Comparison of ENCODE assay signal across 20 cellular contexts in genomic region chr20:51587145-51587544, GRCh38. TPM values are rescaled to one million over a fixed set of nuclear protein-coding genes. Genes with fewer than 3 reads are reported as not detected.
DNase-seq lines count a peak whose midpoint lies in the region; ATAC-seq, FAIRE-seq and TF ChIP-seq lines count a peak whose summit lies in the region.
"Had no signal": no experiment of that assay in that cellular context is flagged by ENCODE, and none has a peak within 500 bp of the region (broad histone marks: within the 10 kb centered on the region; RNA-seq: fewer than 3 reads in every experiment).

No MANE protein-coding gene starts in this region.

- no peaks in the 10 kb centered on the region for H4K20me1 ChIP-seq in HepG2 (ENCODE audit: insufficient read depth, low read length)
- no peaks in the 10 kb centered on the region for H4K20me1 ChIP-seq in K562 (replicated peaks; ENCODE audit: control insufficient read depth, insufficient read depth, low read length)

- CTCF ChIA-PET in HepG2 (lab: Yijun Ruan, JAX; ENCODE audit: low intra/inter-chr PET ratio, low total read pairs): no interaction called here
- CTCF ChIA-PET in K562 (lab: Yijun Ruan, JAX; ENCODE audit: low intra/inter-chr PET ratio): no interaction called here

- H3K27me3 ChIP-seq in HepG2 (ENCODE audit: control insufficient read depth in 1 of 2, insufficient read depth in 2 of 2, low read length in 2 of 2) (0 out of 5 replicates have a peak, but pooled peaks cover 0 to 11% of the 10 kb centered on the region in 2 experiments), right lobe of liver (no peaks in the 10 kb centered on the region), K562 (ENCODE audit: control insufficient read depth in 2 of 2, insufficient read depth in 2 of 2, low read length in 2 of 2) (no peaks in the 10 kb centered on the region)

- 63% methylated on average over 4 of the region's 4 CpGs for WGBS in HepG2 (ENCODE audit: low lambda C conversion rate)
- 91% methylated on average over 4 of the region's 4 CpGs for WGBS in right lobe of liver (ENCODE audit: insufficient coverage, low coverage, low lambda C conversion rate, missing lambda C conversion rate)
- WGBS in K562 (ENCODE audit: insufficient coverage, low coverage, missing lambda C conversion rate): 53% methylated on average over 4 of the region's 4 CpGs

- H2AFZ ChIP-seq in HepG2 (ENCODE audit: low read length) (no peak overlapping the region), K562 (ENCODE audit: low read depth, low read length) (no peak overlapping the region)
- H2AFZ ChIP-seq: GM23248 had no signal

- H3K4me2 ChIP-seq in HepG2 (ENCODE audit: low read depth, low read length) (no peak overlapping the region), K562 (ENCODE audit: insufficient read depth, low read length) (no peak overlapping the region)
- H3K4me2 ChIP-seq: A549 had no signal

- no peaks in the 10 kb centered on the region for H3K79me2 ChIP-seq in HepG2 (ENCODE audit: insufficient read depth, low read length)
- no peaks in the 10 kb centered on the region for H3K79me2 ChIP-seq in K562 (ENCODE audit: control insufficient read depth, insufficient read depth, low read length)

- TF ChIP-seq CTCF in HepG2 (CRISPR knock-in tag; IDR thresholded peaks at IDR 0.05) (no peak), right lobe of liver (IDR thresholded peaks at IDR 0.05) (no peak), K562 (IDR thresholded peaks at IDR 0.05 in 2 of 3, conservative IDR thresholded peaks at IDR 0.05 in 1 of 3; ENCODE audit: insufficient read depth in 2 of 3, low read depth in 1 of 3, low read length in 3 of 3) (no peak)

- no peaks in the 10 kb centered on the region for H3K4me1 ChIP-seq in HepG2 (ENCODE audit: insufficient read depth, low read length)
- no peaks in the 10 kb centered on the region for H3K4me1 ChIP-seq in right lobe of liver
- H3K4me1 ChIP-seq in K562 (replicated peaks in 1 of 2; ENCODE audit: control insufficient read depth in 2 of 2, insufficient read depth in 2 of 2, low read length in 2 of 2): no peaks in the 10 kb centered on the region
- H3K4me1 ChIP-seq: Caco-2 had no signal

- H3K9me3 ChIP-seq in HepG2 (ENCODE audit: low read length) (no peaks in the 10 kb centered on the region), right lobe of liver (no peaks in the 10 kb centered on the region), K562 (replicated peaks; ENCODE audit: control insufficient read depth, insufficient read depth, low read depth, low read length) (no peaks in the 10 kb centered on the region)
- H3K9me3 ChIP-seq: A549, Caco-2 had no signal

- BruUV-seq in HepG2 (replicated peaks; lab: Mats Ljungman, UMichigan) (no TSS peak), K562 (replicated peaks; lab: Mats Ljungman, UMichigan) (no TSS peak)

- no peaks in the 10 kb centered on the region for H3K9me1 ChIP-seq in K562 (ENCODE audit: control insufficient read depth, insufficient read depth, low read length)

- DNase-seq in HepG2 (ENCODE audit: low spot score): no peak
- no peak for DNase-seq in right lobe of liver
- DNase-seq in NCI-H526 treated with DMSO at 0.1 percent for 48 hours (lab: John Stamatoyannopoulos, UW): peak; percentile 52
- no peak for DNase-seq in K562 (ENCODE audit: extremely low read depth in 1 of 4, low spot score in 3 of 4)
- no peak for DNase-seq in dermis blood vessel endothelial cell
- DNase-seq in GOT3 (lab: John Stamatoyannopoulos, UW): no peak
- DNase-seq in NOMO-1 treated with DMSO at 0.1 percent for 48 hours (lab: John Stamatoyannopoulos, UW; ENCODE audit: unreplicated experiment): no peak
- DNase-seq: AML-193; Caco-2; CD4-positive, alpha-beta T cell; GDM1; GM23248; KBM-7 had no signal

- H3K27ac ChIP-seq in HepG2 (ENCODE audit: extremely low read length, insufficient read depth, low read length): no peak overlapping the region
- H3K27ac ChIP-seq in right lobe of liver: no peak overlapping the region
- H3K27ac ChIP-seq in K562 (ENCODE audit: extremely low read depth, low read depth, low read length): no peak overlapping the region
- H3K27ac ChIP-seq: 22Rv1, C4-2B had no signal

- TF ChIP-seq EP300 in HepG2 (IDR thresholded peaks at IDR 0.05; ENCODE audit: low read depth in 2 of 2, low read length in 2 of 2) (no peak), HepG2 (CRISPR knock-in tag; IDR thresholded peaks at IDR 0.05; ENCODE audit: borderline replicate concordance) (no peak), K562 (IDR thresholded peaks at IDR 0.05; ENCODE audit: low read length) (no peak)

- TF ChIP-seq RAD21 in HepG2 (CRISPR knock-in tag; IDR thresholded peaks at IDR 0.05) (no peak), K562 (CRISPR knock-in tag; conservative IDR thresholded peaks at IDR 0.05 in 1 of 2, IDR thresholded peaks at IDR 0.05 in 1 of 2) (no peak)

- H3K9ac ChIP-seq in HepG2 (ENCODE audit: insufficient read depth, low read depth, low read length) (no peak overlapping the region), K562 (ENCODE audit: insufficient read depth in 1 of 2, low read depth in 2 of 2, low read length in 2 of 2) (no peak overlapping the region)
- H3K9ac ChIP-seq: GM23248 had no signal

- H3K4me3 ChIP-seq in HepG2 (replicated peaks in 1 of 3; ENCODE audit: insufficient read depth in 1 of 3, low read depth in 2 of 3, low read length in 3 of 3): no peak overlapping the region
- H3K4me3 ChIP-seq in right lobe of liver: no peak overlapping the region
- no peak overlapping the region for H3K4me3 ChIP-seq in K562
- H3K4me3 ChIP-seq: A549, GM23248 had no signal

- no peak for TF ChIP-seq POLR2A in HepG2 (IDR thresholded peaks at IDR 0.05; ENCODE audit: insufficient read depth in 1 of 2, low read depth in 2 of 2, low read length in 2 of 2)
- no peak for TF ChIP-seq POLR2A in right lobe of liver (IDR thresholded peaks at IDR 0.05)
- no peak for TF ChIP-seq POLR2A in K562 (conservative IDR thresholded peaks at IDR 0.05)

- FAIRE-seq in HepG2 (lab: Jason Lieb, UNC) (no peak), K562 (lab: Jason Lieb, UNC) (no peak)
- FAIRE-seq: A549, D721Med, GM12892, GM18507, H54 had no signal

- POLR2A ChIA-PET in HepG2 (lab: Yijun Ruan, JAX) (no interaction called here), K562 (lab: Yijun Ruan, JAX) (no interaction called here)

- intact Hi-C loops in HepG2 (cut with micrococcal nuclease; ENCODE audit: unreplicated experiment) (no loop called here), right lobe of liver (cut with DNase I) (no loop called here), K562 (cut with micrococcal nuclease) (no loop called here)

- ATAC-seq in HepG2 (no peak), right lobe of liver (no peak), K562 (no peak)

- H3K36me3 ChIP-seq in HepG2 (replicated peaks in 1 of 2; ENCODE audit: control insufficient read depth in 1 of 2, insufficient read depth in 2 of 2, low read length in 2 of 2) (no peaks in the 10 kb centered on the region), right lobe of liver (no peaks in the 10 kb centered on the region), K562 (ENCODE audit: control insufficient read depth, insufficient read depth, low read length) (no peaks in the 10 kb centered on the region)

- in situ Hi-C loops in HepG2 (cut with HindIII; ENCODE audit: extremely low pct_ligation_motif_present, low pct_unique_long_range_greater_than_20kb) (loop anchor here (25.0 kb wide), 1 partner anchor 600 kb away; no protein-coding TSS in a partner anchor), K562 (cut with MboI) (no loop called here)

RNA-seq across cellular contexts. Expression of gene NFATC2, which starts 44.6 kb away (rescaled TPM):
- total RNA-seq in HepG2 (2016; rRNA removed; fragmentation: Illumina TruSeq; extraction: Trizol) (3.3 and 8.0 TPM in 2 replicates), right lobe of liver (1 to 10 TPM; 3.9 to 7.1 (median 4.7) TPM), K562 (2014; rRNA removed) (2.5 and 3.7 TPM in 2 replicates), K562 (2014; rRNA removed; fragmentation: Illumina TruSeq; extraction: Trizol) (2.7 and 3.0 TPM in 2 replicates), K562 (2015; rRNA removed; fragmentation: Illumina TruSeq; extraction: Trizol) (2.6 and 3.3 TPM in 2 replicates), K562 (2021) (11.2 and 11.3 TPM in 2 replicates), dermis blood vessel endothelial cell (4.8 and 8.8 TPM in 2 replicates)
- 4.1 and 4.9 TPM in 2 replicates for total RNA-seq in HepG2 (2016; cell fraction: cytosol; rRNA removed; fragmentation: Illumina TruSeq; extraction: Trizol; ENCODE audit: low read depth)
- total RNA-seq in HepG2 (2016; cell fraction: insoluble cytoplasmic fraction; rRNA removed; fragmentation: Illumina TruSeq; extraction: Trizol): 2.6 and 7.7 TPM in 2 replicates
- 4.2 TPM in 2 replicates for total RNA-seq in HepG2 (2016; cell fraction: membrane; rRNA removed; fragmentation: Illumina TruSeq; extraction: Trizol)
- total RNA-seq in HepG2 (2016; cell fraction: nucleus; rRNA removed; fragmentation: Illumina TruSeq; extraction: Trizol): 8.5 and 9.9 TPM in 2 replicates
- polyA plus RNA-seq in HepG2 (2011; rRNA removed) (1.9 TPM in 2 replicates), K562 (2011; rRNA removed) (1.6 and 2.1 TPM in 2 replicates), K562 (2014; fragmentation: Illumina TruSeq; extraction: Trizol) (7.0 and 8.1 TPM in 2 replicates), K562 (2014; fragmentation: Nextera tagmentation; extraction: Ambion mirVana) (1 to 10 TPM; 1.9 to 4.1 TPM), K562 (2014; rRNA removed) (3.8 and 4.0 TPM in 2 replicates)
- polyA plus RNA-seq in HepG2 (2011; cell fraction: cytosol; rRNA removed): 0.85 and 1.7 TPM in 2 replicates
- 6.8 and 7.7 TPM in 2 replicates for polyA plus RNA-seq in HepG2 (2011; cell fraction: nucleus; rRNA removed)
- 5.7 and 6.1 TPM in 2 replicates for polyA plus RNA-seq in HepG2 (2012)
- polyA plus RNA-seq in HepG2 (2016; cell fraction: cytosol; fragmentation: Illumina TruSeq; extraction: Trizol; ENCODE audit: low read depth): 0.31 and 0.43 TPM in 2 replicates
- polyA plus RNA-seq in HepG2 (2016; cell fraction: insoluble cytoplasmic fraction; fragmentation: Illumina TruSeq; extraction: Trizol; ENCODE audit: low read depth): 7.2 and 8.9 TPM in 2 replicates
- 1.2 and 1.4 TPM in 2 replicates for polyA plus RNA-seq in HepG2 (2016; cell fraction: membrane; fragmentation: Illumina TruSeq; extraction: Trizol; ENCODE audit: low read depth)
- polyA plus RNA-seq in HepG2 (2016; cell fraction: nucleus; fragmentation: Illumina TruSeq; extraction: Trizol; ENCODE audit: insufficient read depth, low read depth): 11.5 and 12.3 TPM in 2 replicates
- 3.3 TPM in 1 of 2 replicates, not detected in the other for polyA minus RNA-seq in HepG2 (2011; rRNA and poly(A)+ RNA removed; ENCODE audit: low replicate concordance)
- polyA minus RNA-seq in HepG2 (2011; cell fraction: cytosol; rRNA and poly(A)+ RNA removed): 4.3 and 5.8 TPM in 2 replicates
- 7.7 and 8.2 TPM in 2 replicates for polyA minus RNA-seq in HepG2 (2011; cell fraction: nucleus; rRNA and poly(A)+ RNA removed)
- total RNA-seq in K562 (2011; cell fraction: chromatin; rRNA removed; ENCODE audit: low replicate concordance): 19.7 and 27.2 TPM in 2 replicates
- 7.7 and 10.9 TPM in 2 replicates for total RNA-seq in K562 (2011; cell fraction: nucleolus; rRNA removed)
- 16.1 and 29.1 TPM in 2 replicates for total RNA-seq in K562 (2011; cell fraction: nucleoplasm; rRNA removed)
- 1.00 and 1.6 TPM in 2 replicates for polyA plus RNA-seq in K562 (2011; cell fraction: cytosol; rRNA removed)
- 5.3 and 5.7 TPM in 2 replicates for polyA plus RNA-seq in K562 (2011; cell fraction: nucleus; rRNA removed)
- 7.2 and 8.8 TPM in 2 replicates for polyA plus RNA-seq in K562 (2012)
- polyA minus RNA-seq in K562 (2011; rRNA and poly(A)+ RNA removed): 2.7 and 4.2 TPM in 2 replicates
- 4.4 and 4.8 TPM in 2 replicates for polyA minus RNA-seq in K562 (2011; cell fraction: cytosol; rRNA and poly(A)+ RNA removed)
- 4.3 TPM in 2 replicates for polyA minus RNA-seq in K562 (2011; cell fraction: nucleus; rRNA and poly(A)+ RNA removed)

Comparison
In these comparisons a context has a peak if more than half of its experiments do, and no peak if none do; other contexts are left out.
1. Of the 241 proteins assayed by ChIP-seq in both HepG2 and K562: peak only in HepG2: none; only in K562: ZFP36; in both: none; in neither: 240.